In the genomic region with DNA sequence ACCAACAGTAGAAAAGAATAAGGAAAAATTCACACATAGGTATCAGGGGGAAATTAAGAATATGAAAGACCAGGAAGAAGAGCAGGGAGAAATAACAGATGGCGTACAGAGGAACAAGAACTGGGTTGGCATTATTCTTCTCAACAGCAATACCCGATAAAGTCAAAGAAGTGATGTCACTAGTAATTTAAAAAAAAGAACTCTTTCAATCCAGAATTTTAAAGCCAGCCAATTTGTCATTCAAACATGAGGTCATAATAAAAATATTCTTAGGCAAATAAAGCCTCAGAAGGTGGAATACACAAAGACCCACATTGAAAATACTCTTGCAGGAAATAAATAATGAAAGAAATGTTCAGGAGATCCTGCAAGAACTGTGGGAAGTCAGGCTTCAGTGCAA, we compare ENCODE assay signal across 29 cellular contexts. TPM values are rescaled to one million over a fixed set of nuclear protein-coding genes. Genes with fewer than 3 reads are reported as not detected.
"Had no signal": no experiment of that assay in that cellular context is flagged by ENCODE, and none has a peak within 500 bp of the region (broad histone marks: within the 10 kb centered on the region; RNA-seq: fewer than 3 reads in every experiment).

No MANE protein-coding gene starts in this region.

- ATAC-seq: effector memory CD8-positive, alpha-beta T cell; heart right ventricle; left cardiac atrium; left lung; naive thymus-derived CD4-positive, alpha-beta T cell; stimulated activated effector memory CD8-positive, alpha-beta T cell treated with anti-CD3 and anti-CD28 coated beads, Interleukin-12 subunit alpha, Interleukin-12 subunit beta, amount 100 ng/mL, for 72 hours; stimulated activated naive CD8-positive, alpha-beta T cell treated with anti-CD3 and anti-CD28 coated beads, Interleukin-15, Interleukin-2, amounts not matched to agents 100 U/mL and 50 U/mL, for 24 hours had no signal

- H3K27ac ChIP-seq: esophagus squamous epithelium, heart right ventricle, left lung, neural progenitor cell, prostate gland, right atrium auricular region, sigmoid colon, testis, tibial nerve, upper lobe of left lung had no signal

- H3K27me3 ChIP-seq: neural progenitor cell, right atrium auricular region, sigmoid colon, testis, tibial nerve, upper lobe of left lung had no signal

- H3K4me2 ChIP-seq: neural progenitor cell had no signal

- H3K36me3 Mint-ChIP-seq: mesothelial cell of epicardium; naive thymus-derived CD4-positive, alpha-beta T cell; neural progenitor cell; stimulated activated effector memory CD8-positive, alpha-beta T cell treated with anti-CD3 and anti-CD28 coated beads, Interleukin-12 subunit alpha, Interleukin-12 subunit beta, amount 100 ng/mL, for 72 hours had no signal

- H3K27ac Mint-ChIP-seq: effector memory CD8-positive, alpha-beta T cell; mesothelial cell of epicardium; nephron; neural progenitor cell had no signal

- H3K36me3 ChIP-seq: esophagus squamous epithelium, heart right ventricle, left lung, neural progenitor cell, prostate gland, right atrium auricular region, sigmoid colon, tibial nerve, upper lobe of left lung had no signal

- H3K9ac ChIP-seq: neural progenitor cell had no signal

- H3K9me3 Mint-ChIP-seq: effector memory CD8-positive, alpha-beta T cell; mesothelial cell of epicardium; naive thymus-derived CD4-positive, alpha-beta T cell; nephron; neural progenitor cell; stimulated activated effector memory CD8-positive, alpha-beta T cell treated with anti-CD3 and anti-CD28 coated beads, Interleukin-12 subunit alpha, Interleukin-12 subunit beta, amount 100 ng/mL, for 72 hours had no signal

- H3K4me3 Mint-ChIP-seq: effector memory CD8-positive, alpha-beta T cell; mesothelial cell of epicardium; naive thymus-derived CD4-positive, alpha-beta T cell; nephron; neural progenitor cell; stimulated activated effector memory CD8-positive, alpha-beta T cell treated with anti-CD3 and anti-CD28 coated beads, Interleukin-12 subunit alpha, Interleukin-12 subunit beta, amount 100 ng/mL, for 72 hours had no signal

- H3K9me3 ChIP-seq: esophagus squamous epithelium, heart right ventricle, left lung, prostate gland, right atrium auricular region, sigmoid colon, testis, tibial nerve, upper lobe of left lung had no signal

- H3K4me3 ChIP-seq: esophagus squamous epithelium, heart right ventricle, left lung, neural progenitor cell, prostate gland, right atrium auricular region, sigmoid colon, testis, tibial nerve, upper lobe of left lung had no signal

- H3K4me1 ChIP-seq: left lung, neural progenitor cell, prostate gland had no signal

- H3K4me1 Mint-ChIP-seq: nephron; stimulated activated effector memory CD8-positive, alpha-beta T cell treated with anti-CD3 and anti-CD28 coated beads, Interleukin-12 subunit alpha, Interleukin-12 subunit beta, amount 100 ng/mL, for 72 hours had no signal

- DNase-seq: cortex of kidney; effector memory CD8-positive, alpha-beta T cell; erythroblast; esophagus squamous epithelium; foreskin melanocyte; glutamatergic neuron; heart right ventricle; hippocampal formation; left cardiac atrium; left lung; mesenchymal stem cell; naive thymus-derived CD4-positive, alpha-beta T cell; stimulated activated CD4-positive, alpha-beta T cell treated with anti-CD3 and anti-CD28 coated beads, Interleukin-2, amount 100 ng/mL, for 24 hours; stimulated activated CD4-positive, alpha-beta T cell treated with anti-CD3 and anti-CD28 coated beads, Interleukin-4, amount 100 ng/mL, for 24 hours; stimulated activated naive CD8-positive, alpha-beta T cell treated with anti-CD3 and anti-CD28 coated beads, Interleukin-15, Interleukin-2, amounts not matched to agents 100 U/mL and 50 U/mL, for 24 hours; substantia nigra; testis; upper lobe of left lung had no signal

- H2AFZ ChIP-seq: neural progenitor cell had no signal

RNA-seq across cellular contexts. Expression of a gene that starts 8.8 kb away (rescaled TPM):
- total RNA-seq: dermis microvascular lymphatic vessel endothelial cell, lung microvascular endothelial cell, osteoblast, sigmoid colon had no signal
